Comparison of ENCODE assay signal across 8 cellular contexts in the genomic region with DNA sequence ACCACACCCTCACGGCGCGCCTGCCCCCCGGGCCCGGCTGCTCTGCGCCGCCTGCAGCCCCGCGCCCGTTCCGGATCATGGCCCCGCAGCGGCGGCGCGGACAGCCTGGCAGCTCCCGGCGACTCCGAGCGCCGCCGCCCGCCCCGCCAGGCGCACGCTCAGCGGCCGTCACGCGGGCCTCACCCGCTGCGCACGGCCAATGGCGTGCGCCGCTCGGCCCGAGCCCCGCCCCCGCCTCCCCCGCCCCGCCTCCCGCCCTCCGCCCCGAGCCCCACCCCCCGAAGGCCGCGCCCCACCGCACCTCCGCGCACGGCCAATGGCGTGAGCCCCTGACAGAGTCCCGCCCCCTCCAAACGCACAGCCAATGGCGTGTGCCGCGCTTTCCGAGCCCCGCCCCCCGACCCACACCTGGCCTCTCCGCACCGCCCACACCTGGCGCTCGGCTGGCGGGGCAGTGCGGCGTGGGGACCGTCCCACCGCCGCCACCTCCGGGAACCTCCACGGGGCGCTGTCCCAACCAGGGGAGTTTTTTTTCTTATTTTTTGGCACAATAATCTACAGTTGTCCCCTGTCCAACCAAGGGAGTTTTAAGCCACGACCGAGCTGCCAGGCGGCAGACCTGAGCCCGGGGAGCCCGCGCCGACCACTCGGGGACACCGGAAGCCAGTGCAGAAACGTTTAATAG. TPM values are rescaled to one million over a fixed set of nuclear protein-coding genes. Genes with fewer than 3 reads are reported as not detected.
DNase-seq lines count a peak whose midpoint lies in the region; ATAC-seq and TF ChIP-seq lines count a peak whose summit lies in the region.

A gene (minus strand): TSS at position 123 of the 685 bp plus-strand sequence. CDS start 44 bp downstream, at position 79.

- peaks cover 32% of the 10 kb centered on the region for H3K4me1 ChIP-seq in DND-41 (ENCODE audit: insufficient read depth, low read length)
- peaks cover 7% of the 10 kb centered on the region for H3K4me1 ChIP-seq in MM.1S (ENCODE audit: low read length)
- peaks cover 22% of the 10 kb centered on the region for H3K4me1 ChIP-seq in stomach smooth muscle (ENCODE audit: control insufficient read depth, insufficient read depth, low read length)

- H3K27me3 ChIP-seq in DND-41 (ENCODE audit: insufficient read depth, low read length, poor library complexity) (no peaks in the 10 kb centered on the region), MM.1S (replicated peaks; ENCODE audit: insufficient read depth, low read length) (no peaks in the 10 kb centered on the region), stomach smooth muscle (ENCODE audit: control insufficient read depth in 1 of 2, insufficient read depth in 2 of 2, low read length in 2 of 2) (no peaks in the 10 kb centered on the region)

- H3K4me3 Mint-ChIP-seq in neural crest cell, result peak within 1 kb of the TSS; percentile 96

- DNase-seq in DND-41 (peak; percentile 90), H4 (ENCODE audit: low spot score) (peak; percentile 77), MM.1S (peak; percentile 95), SHP77 treated with DMSO at 0.1 percent for 48 hours (lab: John Stamatoyannopoulos, UW) (peak; percentile 82), activated gamma-delta T cell (lab: John Stamatoyannopoulos, UW) (peak; percentile 87), fibroblast of villous mesenchyme (ENCODE audit: low read depth) (peak; percentile 85), neural crest cell (ENCODE audit: low read depth, low spot score) (peak; percentile 76)

- H3F3A ChIP-seq in MM.1S (ENCODE audit: insufficient read depth, low read length), result no peaks in the 10 kb centered on the region; the same call in 1 of the 2 replicates

- H3K27ac Mint-ChIP-seq in neural crest cell (ENCODE audit: unreplicated experiment), result peak within 1 kb of the TSS; percentile 62

- H3K9me2 ChIP-seq in MM.1S (replicated peaks; ENCODE audit: insufficient read depth, low read length), result no peaks in the 10 kb centered on the region

- ATAC-seq in DND-41 (ENCODE audit: insufficient read depth, low read depth), result peak; percentile 88

- H3K4me3 ChIP-seq in DND-41 (ENCODE audit: low read depth in 1 of 2, low read length in 2 of 2) (peak within 1 kb of the TSS; percentile 45 to 95; a peak in 3 of 4 replicates), MM.1S (ENCODE audit: low read length) (peak within 1 kb of the TSS; percentile 96), fibroblast of villous mesenchyme (ENCODE audit: low read depth, low read length) (peak within 1 kb of the TSS; percentile 78), stomach smooth muscle (ENCODE audit: low read length in 2 of 2) (peak within 1 kb of the TSS; percentile 70 to 78)

- peaks cover 9% of the 10 kb centered on the region for H3K4me1 Mint-ChIP-seq in neural crest cell

- H3K9ac ChIP-seq in DND-41 (ENCODE audit: low read depth, low read length) (peak within 1 kb of the TSS; percentile 70), MM.1S (ENCODE audit: low read length) (peak within 1 kb of the TSS; percentile 71; the same call in 1 of the 2 replicates), stomach smooth muscle (ENCODE audit: low read length in 2 of 2) (peak within 1 kb of the TSS; percentile 36 to 59)

- no peaks in the 10 kb centered on the region for H3K27me3 Mint-ChIP-seq in neural crest cell (ENCODE audit: low read depth)

- peaks cover 7% of the 10 kb centered on the region for H3K36me3 Mint-ChIP-seq in neural crest cell (ENCODE audit: low read depth)

- peak within 1 kb of the TSS; percentile 60 for H2AFZ ChIP-seq in DND-41 (ENCODE audit: low read depth, low read length)
- peak within 1 kb of the TSS; percentile 80 for H2AFZ ChIP-seq in MM.1S (ENCODE audit: low read length)

- peak within 1 kb of the TSS; percentile 76 for H3K4me2 ChIP-seq in DND-41 (ENCODE audit: insufficient read depth, low read length)
- H3K4me2 ChIP-seq in MM.1S (ENCODE audit: low read depth, low read length), result peak within 1 kb of the TSS; percentile 97

- H3K36me3 ChIP-seq in DND-41 (ENCODE audit: insufficient read depth, low read length) (peaks cover 79% of the 10 kb centered on the region), MM.1S (replicated peaks; ENCODE audit: insufficient read depth, low read length) (peaks cover 11% of the 10 kb centered on the region; the same call in 1 of the 2 replicates), stomach smooth muscle (ENCODE audit: control insufficient read depth in 2 of 2, insufficient read depth in 2 of 2, low read length in 2 of 2) (peaks cover 15 to 25% of the 10 kb centered on the region in 2 donors)

- peak within 1 kb of the TSS; percentile 67 for H3K27ac ChIP-seq in DND-41 (ENCODE audit: low read length)
- H3K27ac ChIP-seq in MM.1S (ENCODE audit: low read length), result peak within 1 kb of the TSS; percentile 10; the same call in 1 of the 2 replicates
- peak within 1 kb of the TSS; percentile 37 for H3K27ac ChIP-seq in stomach smooth muscle (ENCODE audit: low read length)

- no peaks in the 10 kb centered on the region for H3K9me3 ChIP-seq in DND-41 (ENCODE audit: insufficient read depth, low read length, severe bottlenecking)
- no peaks in the 10 kb centered on the region for H3K9me3 ChIP-seq in MM.1S (replicated peaks; ENCODE audit: insufficient read depth, low read length)
- no peaks in the 10 kb centered on the region for H3K9me3 ChIP-seq in stomach smooth muscle (ENCODE audit: control insufficient read depth in 2 of 2, low read length in 2 of 2)

- TF ChIP-seq CTCF in DND-41 (IDR thresholded peaks at IDR 0.05; ENCODE audit: borderline replicate concordance, extremely low read depth, low read length, poor library complexity, severe bottlenecking) (peak; percentile 37), MM.1S (IDR thresholded peaks at IDR 0.05; ENCODE audit: low read length) (peak; percentile 27; the same call in 1 of the 2 replicates), fibroblast of villous mesenchyme (IDR thresholded peaks at IDR 0.05; ENCODE audit: insufficient read depth, low read depth, low read length) (no peak), neural crest cell (conservative IDR thresholded peaks at IDR 0.05) (peak; percentile 38)

- H3K79me2 ChIP-seq in DND-41 (ENCODE audit: insufficient read depth, low read length) (peaks cover 32% of the 10 kb centered on the region), MM.1S (ENCODE audit: low read length) (peaks cover 39% of the 10 kb centered on the region)

- no peaks in the 10 kb centered on the region for H3K9me3 Mint-ChIP-seq in neural crest cell

- H4K20me1 ChIP-seq in DND-41 (ENCODE audit: insufficient read depth, low read length) (peaks cover 70% of the 10 kb centered on the region), MM.1S (ENCODE audit: insufficient read depth, low read length) (no peaks in the 10 kb centered on the region)

RNA-seq across cellular contexts. Expression of the gene that starts here (rescaled TPM):
- total RNA-seq in H4 (2014; rRNA removed; shearing (Covaris generic)), result 34.7 and 39.0 TPM in 2 replicates
- total RNA-seq in fibroblast of villous mesenchyme, result 70.8 and 73.1 TPM in 2 replicates
- total RNA-seq in neural crest cell, result 86.2 and 92.4 TPM in 2 replicates

Comparison
In these comparisons a context has a peak if more than half of its experiments do, and no peak if none do; other contexts are left out.
1. Peak in every context shown above with its lines: DNase-seq, ATAC-seq, H3K4me3 ChIP-seq and H3K27ac ChIP-seq.
2. H3K27ac ChIP-seq: peak in every context shown above with its lines; median percentile 67 in DND-41; 37 in stomach smooth muscle; 10 in MM.1S.